Comparison of ENCODE assay signal across 18 cellular contexts in genomic region chr13:91136806-91137205, GRCh38.
"Had no signal": no experiment of that assay in that cellular context is flagged by ENCODE, and none has a peak within 500 bp of the region (broad histone marks: within the 10 kb centered on the region; RNA-seq: fewer than 3 reads in every experiment).

No MANE protein-coding gene starts in this region.

- H3K9me3 ChIP-seq: body of pancreas, mucosa of descending colon, sigmoid colon, spleen, thoracic aorta, upper lobe of right lung had no signal

- H3K27me3 ChIP-seq: body of pancreas, sigmoid colon, upper lobe of right lung had no signal

- DNase-seq: activated CD4-positive, alpha-beta T cell treated with anti-CD3 and anti-CD28 coated beads, Interleukin-2, amount 10 ng/mL, durations not matched to agents 24 days and 14 days; activated CD8-positive, alpha-beta T cell treated with anti-CD3 and anti-CD28 coated beads, Interleukin-2, amount 10 ng/mL, durations not matched to agents 7 days and 5 days; activated naive CD4-positive, alpha-beta T cell treated with anti-CD3 and anti-CD28 coated beads for 36 hours; activated T-cell treated with anti-CD3 and anti-CD28 coated beads, Interleukin-2, amount 50 U/mL, for 4 hours; body of pancreas; dorsolateral prefrontal cortex; erythroblast; head of caudate nucleus; immature natural killer cell; kidney glomerular epithelial cell; left ventricle myocardium superior; mucosa of descending colon; naive B cell; sigmoid colon; spleen; stimulated activated CD4-positive, alpha-beta T cell treated with anti-CD3 and anti-CD28 coated beads, Interleukin-4, amount 100 ng/mL, for 4 hours; upper lobe of right lung had no signal

- H3K27ac ChIP-seq: body of pancreas, dorsolateral prefrontal cortex, sigmoid colon, spleen, thoracic aorta, upper lobe of right lung had no signal

- H3K36me3 ChIP-seq: sigmoid colon, spleen, thoracic aorta, upper lobe of right lung had no signal

- H3K4me3 ChIP-seq: body of pancreas, dorsolateral prefrontal cortex, mucosa of descending colon, sigmoid colon, spleen, thoracic aorta, upper lobe of right lung had no signal

- H3K4me1 ChIP-seq: sigmoid colon, upper lobe of right lung had no signal
